Comparison of ENCODE assay signal across 25 cellular contexts in the genomic region with DNA sequence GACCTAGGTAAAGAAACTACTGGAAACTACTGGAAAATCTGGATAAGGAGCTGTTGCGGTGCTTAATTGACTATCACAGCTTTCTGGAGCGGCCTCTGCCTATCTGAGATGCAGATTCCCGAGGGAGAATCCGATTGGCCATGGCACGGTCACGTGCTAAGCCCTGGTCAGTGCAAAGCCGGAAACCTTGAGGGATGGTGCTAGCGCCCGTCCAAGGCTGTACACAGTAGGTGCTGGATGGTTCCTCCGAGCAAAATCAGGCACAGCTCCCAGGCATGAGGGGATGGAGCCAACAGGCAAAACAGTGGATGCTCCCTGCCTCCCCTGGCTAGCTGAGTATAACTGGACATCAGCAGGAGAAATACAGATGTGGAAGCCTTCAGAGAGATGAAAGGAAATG.
A peak's percentile ranks its signal among the peaks of the same experiment; 100 is the strongest.
DNase-seq lines count a peak whose midpoint lies in the region; ATAC-seq, FAIRE-seq and TF ChIP-seq lines count a peak whose summit lies in the region.
"Had no signal": no experiment of that assay in that cellular context is flagged by ENCODE, and none has a peak within 500 bp of the region (broad histone marks: within the 10 kb centered on the region; RNA-seq: fewer than 3 reads in every experiment).

No MANE protein-coding gene starts in this region.

- TF ChIP-seq CTCF in GM23338 (conservative IDR thresholded peaks at IDR 0.05; ENCODE audit: low read depth in 2 of 2) = no peak
- no peak for TF ChIP-seq CTCF in coronary artery (IDR thresholded peaks at IDR 0.05)
- TF ChIP-seq CTCF in D721Med (IDR thresholded peaks at IDR 0.05; ENCODE audit: insufficient read depth, missing control alignments) = no peak

- H3K4me2 ChIP-seq in GM23338 = no peak overlapping the region
- peak overlapping the region; percentile 52 for H3K4me2 ChIP-seq in skeletal muscle satellite cell (ENCODE audit: low read length)

- H3K4me3 Mint-ChIP-seq in GM23338 = no peak overlapping the region
- H3K4me3 Mint-ChIP-seq: activated naive CD4-positive, alpha-beta T cell treated with anti-CD3 and anti-CD28 coated beads, Interleukin-2, amount 50 U/mL, for 24 hours; activated T-cell treated with anti-CD3 and anti-CD28 coated beads, Interleukin-2, amount 50 U/mL, for 24 hours; T-cell had no signal

- H3K36me3 ChIP-seq in GM23338 (ENCODE audit: insufficient read depth) (peaks cover 6% of the 10 kb centered on the region; the same call in 1 of the 2 replicates), skeletal muscle satellite cell (ENCODE audit: insufficient read depth, low read length) (no peaks in the 10 kb centered on the region)
- H3K36me3 ChIP-seq: colonic mucosa, transverse colon had no signal

- no peaks in the 10 kb centered on the region for H4K20me1 ChIP-seq in GM23338 (replicated peaks; ENCODE audit: insufficient read depth)

- no peaks in the 10 kb centered on the region for H3K27me3 ChIP-seq in GM23338 (ENCODE audit: insufficient read depth)
- H3K27me3 ChIP-seq in skeletal muscle satellite cell (ENCODE audit: control insufficient read depth, insufficient read depth, low read length) = peaks cover 35% of the 10 kb centered on the region
- H3K27me3 ChIP-seq: colonic mucosa, foreskin keratinocyte, transverse colon had no signal

- peaks cover 3% of the 10 kb centered on the region; the same call in 2 of the 3 replicates for H3K36me3 Mint-ChIP-seq in GM23338 (ENCODE audit: low read depth)
- H3K36me3 Mint-ChIP-seq: activated naive CD4-positive, alpha-beta T cell treated with anti-CD3 and anti-CD28 coated beads, Interleukin-2, amount 50 U/mL, for 24 hours; T-cell had no signal

- H3K79me2 ChIP-seq in GM23338 (replicated peaks; ENCODE audit: insufficient read depth) = no peaks in the 10 kb centered on the region

- no peak overlapping the region for H3K9ac ChIP-seq in skeletal muscle satellite cell (ENCODE audit: low read depth, low read length)

- FAIRE-seq in D721Med (lab: Jason Lieb, UNC) (no peak), GM19239 (lab: Jason Lieb, UNC) (no peak)
- FAIRE-seq: endometrium, GM18507 had no signal

- ATAC-seq in GM23338 (peak; percentile 31; the same call in 2 of the 3 replicates), HG03354 (IDR thresholded peaks at IDR 0.05; ENCODE audit: poor library complexity, severe bottlenecking, unreplicated experiment) (no peak), GM19035 (IDR thresholded peaks at IDR 0.05; ENCODE audit: unreplicated experiment) (no peak)
- ATAC-seq: foreskin keratinocyte, left colon, T-cell had no signal

- H3K9me3 ChIP-seq in skeletal muscle satellite cell (replicated peaks; ENCODE audit: low read length) = no peaks in the 10 kb centered on the region
- H3K9me3 ChIP-seq: colonic mucosa, transverse colon had no signal

- no peak overlapping the region for H3K4me3 ChIP-seq in GM23338
- H3K4me3 ChIP-seq in coronary artery = peak overlapping the region; percentile 5
- no peak overlapping the region for H3K4me3 ChIP-seq in skeletal muscle satellite cell (ENCODE audit: low read length)
- H3K4me3 ChIP-seq: colonic mucosa, transverse colon had no signal

- H3K4me1 ChIP-seq in GM23338 (ENCODE audit: insufficient read depth) (peaks cover 19% of the 10 kb centered on the region), skeletal muscle satellite cell (ENCODE audit: control insufficient read depth, insufficient read depth, low read length) (no peaks in the 10 kb centered on the region)
- H3K4me1 ChIP-seq: colonic mucosa had no signal

- H3K27me3 Mint-ChIP-seq in GM23338 (ENCODE audit: insufficient read depth, low read depth, poor library complexity) = no peaks in the 10 kb centered on the region
- H3K27me3 Mint-ChIP-seq: activated naive CD4-positive, alpha-beta T cell treated with anti-CD3 and anti-CD28 coated beads, Interleukin-2, amount 50 U/mL, for 24 hours had no signal

- H3F3A ChIP-seq in GM23338 (replicated peaks; ENCODE audit: low read depth) = no peaks in the 10 kb centered on the region

- H3K4me1 Mint-ChIP-seq in GM23338 = peaks cover 32% of the 10 kb centered on the region

- H3K9me3 Mint-ChIP-seq in GM23338 = peaks cover 6% of the 10 kb centered on the region; the same call in 2 of the 3 replicates
- H3K9me3 Mint-ChIP-seq: activated naive CD4-positive, alpha-beta T cell treated with anti-CD3 and anti-CD28 coated beads, Interleukin-2, amount 50 U/mL, for 24 hours; activated T-cell treated with anti-CD3 and anti-CD28 coated beads, Interleukin-2, amount 50 U/mL, for 24 hours; T-cell had no signal

- H2AFZ ChIP-seq in GM23338 = peak overlapping the region; percentile 78; the same call in 1 of the 2 replicates

- H3K27ac ChIP-seq in GM23338 (ENCODE audit: low read depth) (no peak overlapping the region), coronary artery (peak overlapping the region in 1 of 2 donors; percentile 46)
- H3K27ac ChIP-seq: colonic mucosa, RWPE1, transverse colon, VCaP had no signal

- H3K9me2 ChIP-seq in GM23338 (ENCODE audit: insufficient read depth) = no peaks in the 10 kb centered on the region

- DNase-seq in GM23338 (ENCODE audit: low spot score) (no peak), coronary artery (ENCODE audit: low spot score) (no peak), left kidney (ENCODE audit: low read depth, low spot score) (peak; percentile 51), D721Med (ENCODE audit: insufficient read length, low spot score) (no peak), GM19239 (ENCODE audit: insufficient read length, low spot score) (no peak)
- DNase-seq: activated CD4-positive, alpha-beta T cell treated with anti-CD3 and anti-CD28 coated beads, Interleukin-2, amount 50 U/mL, for 48 hours; activated T-cell treated with anti-CD3 and anti-CD28 coated beads, Interleukin-2, amount 50 U/mL, for 24 hours; colonic mucosa; foreskin keratinocyte; left colon; NCI-H1092; NCI-H2081; NCI-H510A; posterior cingulate gyrus; stimulated activated CD4-positive, alpha-beta T cell treated with anti-CD3 and anti-CD28 coated beads, Interleukin-12 subunit alpha, Interleukin-12 subunit beta, amount 100 ng/mL, for 4 hours; T-cell; transverse colon had no signal

- no peak overlapping the region for H3K27ac Mint-ChIP-seq in GM23338
- H3K27ac Mint-ChIP-seq: activated naive CD4-positive, alpha-beta T cell treated with anti-CD3 and anti-CD28 coated beads, Interleukin-2, amount 50 U/mL, for 24 hours; activated T-cell treated with anti-CD3 and anti-CD28 coated beads, Interleukin-2, amount 50 U/mL, for 24 hours had no signal

TF ChIP-seq in GM23338, 12 proteins besides CTCF, POLR2A, EP300 and RAD21 (continues in another document):
- TF ChIP-seq NANOG (IDR thresholded peaks at IDR 0.05; ENCODE audit: borderline replicate concordance) = no peak
- TF ChIP-seq, protein P1, sequence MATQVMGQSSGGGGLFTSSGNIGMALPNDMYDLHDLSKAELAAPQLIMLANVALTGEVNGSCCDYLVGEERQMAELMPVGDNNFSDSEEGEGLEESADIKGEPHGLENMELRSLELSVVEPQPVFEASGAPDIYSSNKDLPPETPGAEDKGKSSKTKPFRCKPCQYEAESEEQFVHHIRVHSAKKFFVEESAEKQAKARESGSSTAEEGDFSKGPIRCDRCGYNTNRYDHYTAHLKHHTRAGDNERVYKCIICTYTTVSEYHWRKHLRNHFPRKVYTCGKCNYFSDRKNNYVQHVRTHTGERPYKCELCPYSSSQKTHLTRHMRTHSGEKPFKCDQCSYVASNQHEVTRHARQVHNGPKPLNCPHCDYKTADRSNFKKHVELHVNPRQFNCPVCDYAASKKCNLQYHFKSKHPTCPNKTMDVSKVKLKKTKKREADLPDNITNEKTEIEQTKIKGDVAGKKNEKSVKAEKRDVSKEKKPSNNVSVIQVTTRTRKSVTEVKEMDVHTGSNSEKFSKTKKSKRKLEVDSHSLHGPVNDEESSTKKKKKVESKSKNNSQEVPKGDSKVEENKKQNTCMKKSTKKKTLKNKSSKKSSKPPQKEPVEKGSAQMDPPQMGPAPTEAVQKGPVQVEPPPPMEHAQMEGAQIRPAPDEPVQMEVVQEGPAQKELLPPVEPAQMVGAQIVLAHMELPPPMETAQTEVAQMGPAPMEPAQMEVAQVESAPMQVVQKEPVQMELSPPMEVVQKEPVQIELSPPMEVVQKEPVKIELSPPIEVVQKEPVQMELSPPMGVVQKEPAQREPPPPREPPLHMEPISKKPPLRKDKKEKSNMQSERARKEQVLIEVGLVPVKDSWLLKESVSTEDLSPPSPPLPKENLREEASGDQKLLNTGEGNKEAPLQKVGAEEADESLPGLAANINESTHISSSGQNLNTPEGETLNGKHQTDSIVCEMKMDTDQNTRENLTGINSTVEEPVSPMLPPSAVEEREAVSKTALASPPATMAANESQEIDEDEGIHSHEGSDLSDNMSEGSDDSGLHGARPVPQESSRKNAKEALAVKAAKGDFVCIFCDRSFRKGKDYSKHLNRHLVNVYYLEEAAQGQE (IDR thresholded peaks at IDR 0.05; ENCODE audit: unreplicated experiment) = no peak
- TF ChIP-seq STAT1 (IDR thresholded peaks at IDR 0.05; ENCODE audit: unreplicated experiment) = no peak
- TF ChIP-seq EZH2 (IDR thresholded peaks at IDR 0.05; ENCODE audit: low read depth, unreplicated experiment) = no peak
- TF ChIP-seq CREB1 (CRISPR knock-in tag; IDR thresholded peaks at IDR 0.05; ENCODE audit: low read depth) = no peak
- no peak for TF ChIP-seq JUNB (IDR thresholded peaks at IDR 0.05; ENCODE audit: unreplicated experiment)
- TF ChIP-seq ZNF114 (CRISPR knock-in tag; IDR thresholded peaks at IDR 0.05) = no peak
